In genomic region chr17:55264640-55265298, GRCh38 we compare ENCODE assay signal across 1 cellular context.
TF ChIP-seq lines count a peak whose summit lies in the region.

HLF (plus strand) TSS chr17:55264960; CDS start chr17:55265485, 525 bp downstream.

TF ChIP-seq in WTC11, 78 proteins besides CTCF, POLR2A, EP300 and RAD21 (continued from another document):
- TF ChIP-seq FOXP4 (CRISPR knock-in tag; IDR thresholded peaks at IDR 0.05) (peak; percentile 92), ZNF532 (CRISPR knock-in tag; IDR thresholded peaks at IDR 0.05; ENCODE audit: borderline replicate concordance) (0 out of 2 replicates have a peak, but pooled peaks have one; percentile 53), NFATC4 (CRISPR knock-in tag; IDR thresholded peaks at IDR 0.05) (no peak), USF2 (CRISPR knock-in tag; IDR thresholded peaks at IDR 0.05) (peak; percentile 60; the same call in 1 of the 2 replicates), TP53 (CRISPR knock-in tag; IDR thresholded peaks at IDR 0.05) (peak; percentile 90; the same call in 1 of the 2 replicates), ETV6 (CRISPR knock-in tag; IDR thresholded peaks at IDR 0.05) (peak; percentile 88), SP1 (CRISPR knock-in tag; conservative IDR thresholded peaks at IDR 0.05) (peak; percentile 88), ZBTB21 (CRISPR knock-in tag; IDR thresholded peaks at IDR 0.05; ENCODE audit: borderline replicate concordance) (0 out of 2 replicates have a peak, but pooled peaks have one; percentile 31), JUN (CRISPR knock-in tag; IDR thresholded peaks at IDR 0.05) (no peak), TEAD1 (CRISPR knock-in tag; IDR thresholded peaks at IDR 0.05) (peak; percentile 62; the same call in 1 of the 2 replicates), ZNF121 (CRISPR knock-in tag; IDR thresholded peaks at IDR 0.05) (peak; percentile 95), FOXP1 (CRISPR knock-in tag; IDR thresholded peaks at IDR 0.05; ENCODE audit: borderline replicate concordance) (peak; percentile 58; the same call in 1 of the 2 replicates), FOXK1 (CRISPR knock-in tag; IDR thresholded peaks at IDR 0.05) (peak; percentile 27; the same call in 1 of the 2 replicates), E2F5 (CRISPR knock-in tag; IDR thresholded peaks at IDR 0.05) (peak; percentile 79), ATF6 (CRISPR knock-in tag; IDR thresholded peaks at IDR 0.05) (no peak), NFE2L1 (CRISPR knock-in tag; IDR thresholded peaks at IDR 0.05) (0 out of 2 replicates have a peak, but pooled peaks have one; percentile 24), AR (CRISPR knock-in tag; IDR thresholded peaks at IDR 0.05) (no peak), CREM (CRISPR knock-in tag; IDR thresholded peaks at IDR 0.05) (peak; percentile 80; the same call in 1 of the 2 replicates), ZNF423 (CRISPR knock-in tag; IDR thresholded peaks at IDR 0.05) (peak; percentile 27; the same call in 1 of the 2 replicates), ESRRA (CRISPR knock-in tag; IDR thresholded peaks at IDR 0.05; ENCODE audit: borderline replicate concordance) (peak; percentile 80; the same call in 1 of the 2 replicates)
TF ChIP-seq in WTC11: peak in this region for 20.
